ENCODE assay signal across 9 cellular contexts in genomic region chr7:11341285-11341944, GRCh38.
DNase-seq lines count a peak whose midpoint lies in the region; ATAC-seq and TF ChIP-seq lines count a peak whose summit lies in the region.
"Had no signal": no experiment of that assay in that cellular context is flagged by ENCODE, and none has a peak within 500 bp of the region (broad histone marks: within the 10 kb centered on the region; RNA-seq: fewer than 3 reads in every experiment).

No MANE protein-coding gene starts in this region.

- H3K27ac ChIP-seq in RWPE2 (ENCODE audit: poor library complexity, severe bottlenecking) (no peak overlapping the region), heart left ventricle (no peak overlapping the region)
- H3K27ac ChIP-seq: epithelial cell of prostate had no signal

- TF ChIP-seq POLR2A in heart left ventricle (IDR thresholded peaks at IDR 0.05): no peak

- DNase-seq in ELR (ENCODE audit: low read depth): peak; percentile 34
- DNase-seq in LNCaP clone FGC (ENCODE audit: low read depth): peak; percentile 61
- no peak for DNase-seq in RWPE2 (ENCODE audit: low spot score)
- DNase-seq in heart left ventricle: no peak
- no peak for DNase-seq in activated T-cell treated with anti-CD3 and anti-CD28 coated beads for 4 hours
- no peak for DNase-seq in posterior vena cava (ENCODE audit: low spot score)
- no peak for DNase-seq in H7

- no peak overlapping the region for H3K4me3 ChIP-seq in LNCaP clone FGC (ENCODE audit: low read depth, low read length)
- H3K4me3 ChIP-seq in RWPE2 (ENCODE audit: severe bottlenecking): no peak overlapping the region
- peak overlapping the region in 2 of 12 donors; percentile 22 to 27 for H3K4me3 ChIP-seq in heart left ventricle
- H3K4me3 ChIP-seq in H7 (ENCODE audit: insufficient read depth, low read depth, low read length): no peak overlapping the region

- H3K27me3 ChIP-seq in RWPE2 (ENCODE audit: insufficient read depth, poor library complexity, severe bottlenecking): peaks cover 3% of the 10 kb centered on the region
- no peaks in the 10 kb centered on the region for H3K27me3 ChIP-seq in heart left ventricle
- no peaks in the 10 kb centered on the region for H3K27me3 ChIP-seq in H7 (ENCODE audit: control insufficient read depth, insufficient read depth, low read length)

- TF ChIP-seq CTCF in LNCaP clone FGC (IDR thresholded peaks at IDR 0.05; ENCODE audit: control insufficient read depth, extremely low read depth, insufficient read depth): peak; percentile 73
- peak; percentile 41 for TF ChIP-seq CTCF in RWPE2 (IDR thresholded peaks at IDR 0.05; ENCODE audit: poor library complexity, severe bottlenecking)
- TF ChIP-seq CTCF in heart left ventricle (IDR thresholded peaks at IDR 0.05): peak in 10 of 12 donors; percentile 12 to 43 (median 38)

- ATAC-seq in RWPE2 (ENCODE audit: low read depth) (0 out of 3 replicates have a peak, but pooled peaks have one; percentile 46), heart left ventricle (peak in 3 of 4 donors; percentile 31 to 58 (median 54)), HG03280 (IDR thresholded peaks at IDR 0.05; ENCODE audit: unreplicated experiment) (no peak)

- intact Hi-C loops in heart left ventricle (cut with DNase I): loop anchor here in 2 of 10 donors (10.0 kb wide), 2 partner anchors 187 to 927 kb away; no protein-coding TSS in a partner anchor
- intact Hi-C loops in posterior vena cava (cut with DNase I): no loop called here

- H3K4me1 ChIP-seq in RWPE2 (ENCODE audit: insufficient read depth, poor library complexity, severe bottlenecking): no peaks in the 10 kb centered on the region
- peaks cover 0 to 5% (median 0%) of the 10 kb centered on the region in 12 donors for H3K4me1 ChIP-seq in heart left ventricle

- no peaks in the 10 kb centered on the region for H3K9me3 ChIP-seq in RWPE2 (ENCODE audit: severe bottlenecking)
- H3K9me3 ChIP-seq in heart left ventricle: no peaks in the 10 kb centered on the region

- WGBS in heart left ventricle, 4 donors: 22 to 25% (median 24%) methylated on average over 4 of the region's 4 CpGs

- no peaks in the 10 kb centered on the region for H3K36me3 ChIP-seq in RWPE2 (ENCODE audit: low read depth)
- H3K36me3 ChIP-seq in heart left ventricle: no peaks in the 10 kb centered on the region
- H3K36me3 ChIP-seq in H7 (replicated peaks; ENCODE audit: control insufficient read depth, insufficient read depth, low read length): no peaks in the 10 kb centered on the region

Comparison
In these comparisons a context has a peak if more than half of its experiments do, and no peak if none do; other contexts are left out.
1. DNase-seq: peak in ELR (single experiment) and LNCaP clone FGC (single experiment); none in RWPE2 (single experiment), heart left ventricle (0 of 5), activated T-cell treated with anti-CD3 and anti-CD28 coated beads for 4 hours (single experiment), posterior vena cava (single experiment) and H7 (single experiment).
2. Peak in every context shown above with its lines, with median percentiles within 50 percentile points of each other: CTCF ChIP-seq.